40 cellular contexts compared by ENCODE assay signal in the genomic region with DNA sequence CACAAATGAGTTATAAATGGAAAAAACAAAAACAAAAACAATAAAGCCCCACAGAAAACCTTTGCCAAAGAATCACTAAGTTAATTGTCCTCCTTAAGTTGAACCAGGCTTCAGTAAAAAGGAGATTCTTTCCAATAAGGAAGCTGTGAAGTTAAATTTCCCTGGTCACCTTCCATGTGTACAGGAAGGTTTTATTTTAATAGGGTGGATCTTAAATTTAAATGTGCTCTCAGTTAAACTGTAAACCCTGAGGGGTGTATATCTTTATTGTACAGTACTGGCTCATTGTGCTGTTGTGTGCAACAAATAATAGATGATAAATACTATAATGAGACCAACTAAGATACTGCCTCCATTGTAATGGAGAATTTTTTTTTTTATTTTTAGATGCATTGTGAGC.
"Had no signal": no experiment of that assay in that cellular context is flagged by ENCODE, and none has a peak within 500 bp of the region (broad histone marks: within the 10 kb centered on the region; RNA-seq: fewer than 3 reads in every experiment).

No MANE protein-coding gene starts in this region.

- H3K4me1 ChIP-seq: adrenal gland, ascending aorta, body of pancreas, breast epithelium had no signal

- H3K27me3 Mint-ChIP-seq: activated naive CD4-positive, alpha-beta T cell treated with anti-CD3 and anti-CD28 coated beads, Interleukin-2, amount 10 ng/mL, durations not matched to agents 7 days and 5 days had no signal

- H3K27ac ChIP-seq: adrenal gland, ascending aorta, body of pancreas, brain microvascular endothelial cell, breast epithelium, cardiac muscle cell had no signal

- ATAC-seq: activated naive CD4-positive, alpha-beta T cell treated with anti-CD3 and anti-CD28 coated beads, Interleukin-2, amount 50 U/mL, for 72 hours; activated naive CD8-positive, alpha-beta T cell treated with anti-CD3 and anti-CD28 coated beads, Interleukin-2, amount 50 U/mL, for 24 hours; activated T-cell treated with anti-CD3 and anti-CD28 coated beads, Interleukin-2, amount 50 U/mL, for 4 hours; activated T-cell treated with anti-CD3 and anti-CD28 coated beads, Interleukin-2, amount 50 U/mL, for 72 hours; activated T-helper 17 cell treated with anti-CD3 and anti-CD28 coated beads, Interleukin-2, amount 50 U/mL, for 72 hours; body of pancreas had no signal

- H3K36me3 ChIP-seq: adrenal gland, ascending aorta, brain microvascular endothelial cell, breast epithelium, cardiac muscle cell had no signal

- H3K4me3 Mint-ChIP-seq: activated naive CD4-positive, alpha-beta T cell treated with anti-CD3 and anti-CD28 coated beads for 36 hours; activated naive CD4-positive, alpha-beta T cell treated with anti-CD3 and anti-CD28 coated beads, Interleukin-2, amount 10 ng/mL, durations not matched to agents 7 days and 5 days; activated naive CD4-positive, alpha-beta T cell treated with anti-CD3 and anti-CD28 coated beads, Interleukin-2, amount 50 U/mL, for 24 hours; activated naive CD8-positive, alpha-beta T cell; activated naive CD8-positive, alpha-beta T cell treated with anti-CD3 and anti-CD28 coated beads for 36 hours; activated naive CD8-positive, alpha-beta T cell treated with anti-CD3 and anti-CD28 coated beads, Interleukin-2, amount 10 ng/mL, durations not matched to agents 7 days and 5 days; activated naive CD8-positive, alpha-beta T cell treated with anti-CD3 and anti-CD28 coated beads, Interleukin-2, amount 50 U/mL, for 24 hours; activated T-cell treated with anti-CD3 and anti-CD28 coated beads, Interleukin-2, amount 50 U/mL, for 24 hours; activated T-cell treated with anti-CD3 and anti-CD28 coated beads, Interleukin-2, amount 50 U/mL, for 4 hours; activated T-cell treated with anti-CD3 and anti-CD28 coated beads, Interleukin-2, amount 50 U/mL, for 72 hours; activated T-helper 1 cell treated with anti-CD3 and anti-CD28 coated beads, Interleukin-12 subunit alpha, Interleukin-12 subunit beta, Interleukin-2, Interleukin-4 antibody, amounts not matched to agents 30 ng/mL and 10 ng/mL and 1 ng/mL, durations not matched to agents 14 hours and 24 hours and 36 hours; activated T-helper 17 cell treated with anti-CD3 and anti-CD28 coated beads, Interleukin-2, amount 50 U/mL, for 72 hours; brain; central memory CD8-positive, alpha-beta T cell had no signal

- H3K9me3 ChIP-seq: adrenal gland, ascending aorta, body of pancreas, breast epithelium had no signal

- H3K27ac Mint-ChIP-seq: activated naive CD4-positive, alpha-beta T cell treated with anti-CD3 and anti-CD28 coated beads for 36 hours; activated naive CD4-positive, alpha-beta T cell treated with anti-CD3 and anti-CD28 coated beads, Interleukin-2, amount 10 ng/mL, durations not matched to agents 7 days and 5 days; activated naive CD4-positive, alpha-beta T cell treated with anti-CD3 and anti-CD28 coated beads, Interleukin-2, amount 50 U/mL, for 24 hours; activated naive CD4-positive, alpha-beta T cell treated with anti-CD3 and anti-CD28 coated beads, Interleukin-2, amount 50 U/mL, for 72 hours; activated naive CD8-positive, alpha-beta T cell; activated naive CD8-positive, alpha-beta T cell treated with anti-CD3 and anti-CD28 coated beads for 36 hours; activated naive CD8-positive, alpha-beta T cell treated with anti-CD3 and anti-CD28 coated beads, Interleukin-2, amount 10 ng/mL, durations not matched to agents 7 days and 5 days; activated naive CD8-positive, alpha-beta T cell treated with anti-CD3 and anti-CD28 coated beads, Interleukin-2, amount 50 U/mL, for 24 hours; activated T-cell treated with anti-CD3 and anti-CD28 coated beads, Interleukin-2, amount 50 U/mL, for 24 hours; activated T-cell treated with anti-CD3 and anti-CD28 coated beads, Interleukin-2, amount 50 U/mL, for 72 hours; activated T-helper 1 cell treated with anti-CD3 and anti-CD28 coated beads, Interleukin-12 subunit alpha, Interleukin-12 subunit beta, Interleukin-2, Interleukin-4 antibody, amounts not matched to agents 30 ng/mL and 10 ng/mL and 1 ng/mL, durations not matched to agents 14 hours and 24 hours and 36 hours; activated T-helper 17 cell treated with anti-CD3 and anti-CD28 coated beads, Interleukin-2, amount 50 U/mL, for 72 hours; activated T-helper 2 cell treated with anti-CD3 and anti-CD28 coated beads, Interferon-gamma antibody, Interleukin-2, Interleukin-4, amounts not matched to agents 10 μg/mL and 5 μg/mL and 100 μg/mL, durations not matched to agents 14 hours and 24 hours and 36 hours; brain had no signal

- H3K9me3 Mint-ChIP-seq: activated naive CD4-positive, alpha-beta T cell treated with anti-CD3 and anti-CD28 coated beads for 36 hours; activated naive CD4-positive, alpha-beta T cell treated with anti-CD3 and anti-CD28 coated beads, Interleukin-2, amount 10 ng/mL, durations not matched to agents 7 days and 5 days; activated naive CD4-positive, alpha-beta T cell treated with anti-CD3 and anti-CD28 coated beads, Interleukin-2, amount 50 U/mL, for 24 hours; activated naive CD4-positive, alpha-beta T cell treated with anti-CD3 and anti-CD28 coated beads, Interleukin-2, amount 50 U/mL, for 72 hours; activated naive CD8-positive, alpha-beta T cell treated with anti-CD3 and anti-CD28 coated beads for 36 hours; activated naive CD8-positive, alpha-beta T cell treated with anti-CD3 and anti-CD28 coated beads, Interleukin-2, amount 10 ng/mL, durations not matched to agents 7 days and 5 days; activated naive CD8-positive, alpha-beta T cell treated with anti-CD3 and anti-CD28 coated beads, Interleukin-2, amount 50 U/mL, for 24 hours; activated T-cell treated with anti-CD3 and anti-CD28 coated beads, Interleukin-2, amount 50 U/mL, for 24 hours; activated T-cell treated with anti-CD3 and anti-CD28 coated beads, Interleukin-2, amount 50 U/mL, for 4 hours; activated T-cell treated with anti-CD3 and anti-CD28 coated beads, Interleukin-2, amount 50 U/mL, for 72 hours; activated T-helper 1 cell treated with anti-CD3 and anti-CD28 coated beads, Interleukin-12 subunit alpha, Interleukin-12 subunit beta, Interleukin-2, Interleukin-4 antibody, amounts not matched to agents 30 ng/mL and 10 ng/mL and 1 ng/mL, durations not matched to agents 14 hours and 24 hours and 36 hours; activated T-helper 17 cell treated with anti-CD3 and anti-CD28 coated beads, Interleukin-2, amount 50 U/mL, for 72 hours; activated T-helper 2 cell treated with anti-CD3 and anti-CD28 coated beads, Interferon-gamma antibody, Interleukin-2, Interleukin-4, amounts not matched to agents 10 μg/mL and 5 μg/mL and 100 μg/mL, durations not matched to agents 14 hours and 24 hours and 36 hours; central memory CD8-positive, alpha-beta T cell had no signal

- H3K36me3 Mint-ChIP-seq: activated naive CD4-positive, alpha-beta T cell treated with anti-CD3 and anti-CD28 coated beads, Interleukin-2, amount 10 ng/mL, durations not matched to agents 7 days and 5 days; activated naive CD4-positive, alpha-beta T cell treated with anti-CD3 and anti-CD28 coated beads, Interleukin-2, amount 50 U/mL, for 24 hours; activated naive CD4-positive, alpha-beta T cell treated with anti-CD3 and anti-CD28 coated beads, Interleukin-2, amount 50 U/mL, for 72 hours; activated naive CD8-positive, alpha-beta T cell; activated naive CD8-positive, alpha-beta T cell treated with anti-CD3 and anti-CD28 coated beads for 36 hours; activated naive CD8-positive, alpha-beta T cell treated with anti-CD3 and anti-CD28 coated beads, Interleukin-2, amount 10 ng/mL, durations not matched to agents 7 days and 5 days; brain had no signal

- H3K27me3 ChIP-seq: adrenal gland, ascending aorta, body of pancreas, brain microvascular endothelial cell, breast epithelium, cardiac muscle cell had no signal

- H3K4me3 ChIP-seq: adrenal gland, ascending aorta, body of pancreas, breast epithelium, cardiac muscle cell had no signal

- H3K4me1 Mint-ChIP-seq: activated naive CD4-positive, alpha-beta T cell treated with anti-CD3 and anti-CD28 coated beads, Interleukin-2, amount 10 ng/mL, durations not matched to agents 7 days and 5 days; activated naive CD4-positive, alpha-beta T cell treated with anti-CD3 and anti-CD28 coated beads, Interleukin-2, amount 50 U/mL, for 24 hours; activated naive CD8-positive, alpha-beta T cell treated with anti-CD3 and anti-CD28 coated beads for 36 hours; activated naive CD8-positive, alpha-beta T cell treated with anti-CD3 and anti-CD28 coated beads, Interleukin-2, amount 10 ng/mL, durations not matched to agents 7 days and 5 days; activated T-helper 17 cell treated with anti-CD3 and anti-CD28 coated beads, Interleukin-2, amount 50 U/mL, for 72 hours; central memory CD8-positive, alpha-beta T cell had no signal

- FAIRE-seq: astrocyte, bronchial epithelial cell had no signal

- DNase-seq: activated effector memory CD4-positive, alpha-beta T cell treated with anti-CD3 and anti-CD28 coated beads, Interleukin-2, amount 50 U/mL, for 16 hours; activated effector memory CD4-positive, alpha-beta T cell treated with Interleukin-2 at 50 U/mL for 16 hours; activated gamma-delta T cell; activated gamma-delta T cell treated with Interleukin-2 at 50 U/mL for 16 hours; activated naive CD4-positive, alpha-beta T cell; activated naive CD4-positive, alpha-beta T cell treated with anti-CD3 and anti-CD28 coated beads for 36 hours; activated naive CD4-positive, alpha-beta T cell treated with anti-CD3 and anti-CD28 coated beads, Interleukin-2, amount 10 ng/mL, durations not matched to agents 7 days and 5 days; activated naive CD4-positive, alpha-beta T cell treated with anti-CD3 and anti-CD28 coated beads, Interleukin-2, amount 50 U/mL, for 16 hours; activated naive CD4-positive, alpha-beta T cell treated with Interleukin-2 at 50 U/mL for 16 hours; activated naive CD8-positive, alpha-beta T cell treated with anti-CD3 and anti-CD28 coated beads for 36 hours; activated naive CD8-positive, alpha-beta T cell treated with anti-CD3 and anti-CD28 coated beads, Interleukin-2, amount 10 ng/mL, durations not matched to agents 7 days and 5 days; activated naive CD8-positive, alpha-beta T cell treated with anti-CD3 and anti-CD28 coated beads, Interleukin-2, amount 50 U/mL, for 24 hours; activated T-cell treated with anti-CD3 and anti-CD28 coated beads, Interleukin-2, amount 50 U/mL, for 1 hour; activated T-cell treated with anti-CD3 and anti-CD28 coated beads, Interleukin-2, amount 50 U/mL, for 24 hours; activated T-cell treated with anti-CD3 and anti-CD28 coated beads, Interleukin-2, amount 50 U/mL, for 4 hours; activated T-cell treated with anti-CD3 and anti-CD28 coated beads, Interleukin-2, amount 50 U/mL, for 48 hours; activated T-cell treated with anti-CD3 and anti-CD28 coated beads, Interleukin-2, amount 50 U/mL, for 72 hours; adrenal gland; amniotic stem cell; amygdala; anterior cingulate cortex; aorta; body of pancreas; brain microvascular endothelial cell; caudate nucleus; central memory CD4-positive, alpha-beta T cell; cerebellar nuclear complex had no signal
